In genomic region chr5:169577966-169578365, GRCh38 we compare ENCODE assay signal across 10 cellular contexts. TPM values are rescaled to one million over a fixed set of nuclear protein-coding genes. Genes with fewer than 3 reads are reported as not detected.
A peak's percentile ranks its signal among the peaks of the same experiment; 100 is the strongest.
DNase-seq lines count a peak whose midpoint lies in the region; ATAC-seq and TF ChIP-seq lines count a peak whose summit lies in the region.
"Had no signal": no experiment of that assay in that cellular context is flagged by ENCODE, and none has a peak within 500 bp of the region (broad histone marks: within the 10 kb centered on the region; RNA-seq: fewer than 3 reads in every experiment).

No MANE protein-coding gene starts in this region.

- peaks cover 10% of the 10 kb centered on the region for H3K27me3 Mint-ChIP-seq in stimulated activated memory B cell treated with anti-CD40 and anti-IgM and Interleukin-4, amounts not matched to agents 10 μg/mL and 1 μg/mL and 100 μg/mL, for 72 hours

- H2BK120ac ChIP-seq in mesenchymal stem cell (ENCODE audit: low read depth, low read length), result no peak overlapping the region

- no peak overlapping the region for H3K27ac ChIP-seq in mesenchymal stem cell (ENCODE audit: low read length, poor library complexity, severe bottlenecking)
- H3K27ac ChIP-seq in substantia nigra (ENCODE audit: low read depth, low read length, poor library complexity, severe bottlenecking), result no peak overlapping the region

- H3K4me3 Mint-ChIP-seq in stimulated activated memory B cell treated with anti-CD40 and anti-IgM and Interleukin-4, amounts not matched to agents 10 μg/mL and 1 μg/mL and 100 μg/mL, for 72 hours, result no peak overlapping the region
- H3K4me3 Mint-ChIP-seq: naive B cell had no signal

- no peaks in the 10 kb centered on the region for H3K4me1 ChIP-seq in mesenchymal stem cell (ENCODE audit: control insufficient read depth, insufficient read depth, low read depth, low read length)

- WGBS in mesenchymal stem cell, result no CpG with 5 or more reads among the region's 1 CpG

- no peaks in the 10 kb centered on the region for H3K79me1 ChIP-seq in mesenchymal stem cell (replicated peaks; ENCODE audit: low read length, poor library complexity, severe bottlenecking)

- peak; percentile 64 for TF ChIP-seq CTCF in astrocyte of the cerebellum (IDR thresholded peaks at IDR 0.05; ENCODE audit: low read depth, low read length, missing control alignments)

- H2AK5ac ChIP-seq in mesenchymal stem cell (ENCODE audit: low read length, severe bottlenecking), result no peak overlapping the region

- in situ Hi-C loops in astrocyte of the cerebellum (cut with HindIII; ENCODE audit: low sequenced_read_pairs), result no loop called here

- ATAC-seq in stimulated activated memory B cell treated with anti-CD40 and anti-IgM and Interleukin-4, amounts not matched to agents 10 μg/mL and 1 μg/mL and 100 μg/mL, for 72 hours, result no peak

- no peak overlapping the region for H4K91ac ChIP-seq in mesenchymal stem cell (ENCODE audit: low read length)

- peaks cover 5% of the 10 kb centered on the region for H3K4me1 Mint-ChIP-seq in stimulated activated memory B cell treated with anti-CD40 and anti-IgM and Interleukin-4, amounts not matched to agents 10 μg/mL and 1 μg/mL and 100 μg/mL, for 72 hours

- no peak overlapping the region for H3K18ac ChIP-seq in mesenchymal stem cell (ENCODE audit: low read depth in 1 of 2, low read length in 2 of 2)

- H4K8ac ChIP-seq in mesenchymal stem cell (ENCODE audit: low read length), result no peak overlapping the region

- no peak overlapping the region for H2BK15ac ChIP-seq in mesenchymal stem cell (ENCODE audit: low read depth, poor library complexity, severe bottlenecking)

- no peaks in the 10 kb centered on the region for H3K36me3 Mint-ChIP-seq in stimulated activated memory B cell treated with anti-CD40 and anti-IgM and Interleukin-4, amounts not matched to agents 10 μg/mL and 1 μg/mL and 100 μg/mL, for 72 hours
- H3K36me3 Mint-ChIP-seq: naive B cell had no signal

- no peak overlapping the region for H3K4ac ChIP-seq in mesenchymal stem cell (ENCODE audit: low read depth in 1 of 2, low read length in 2 of 2)

- H3K4me3 ChIP-seq in astrocyte of the cerebellum (ENCODE audit: low read depth, low read length) (no peak overlapping the region), mesenchymal stem cell (ENCODE audit: insufficient read depth in 1 of 2, low read depth in 1 of 2, low read length in 2 of 2) (no peak overlapping the region)

- no peak overlapping the region for H3K23ac ChIP-seq in mesenchymal stem cell (ENCODE audit: low read length in 2 of 2)

- H3K4me2 ChIP-seq in mesenchymal stem cell (ENCODE audit: low read length, poor library complexity, severe bottlenecking), result no peak overlapping the region

- peak; percentile 40 for DNase-seq in ELR (ENCODE audit: low read depth)
- peak; percentile 4 for DNase-seq in HT1080 (ENCODE audit: low read depth)
- DNase-seq in astrocyte of the cerebellum (ENCODE audit: low read depth), result no peak
- no peak for DNase-seq in mesenchymal stem cell
- no peak for DNase-seq in substantia nigra (lab: John Stamatoyannopoulos, UW)
- DNase-seq in NCI-H1092 treated with DMSO at 0.1 percent for 48 hours (lab: John Stamatoyannopoulos, UW), result no peak
- DNase-seq in hypothalamus (lab: John Stamatoyannopoulos, UW), result no peak
- DNase-seq: activated CD8-positive, alpha-beta memory T cell treated with anti-CD3 and anti-CD28 coated beads for 24 hours; naive B cell had no signal

- H3K9ac ChIP-seq in mesenchymal stem cell (ENCODE audit: low read length), result peak overlapping the region; percentile 66

- H2BK12ac ChIP-seq in mesenchymal stem cell (ENCODE audit: low read length in 2 of 2), result no peak overlapping the region

- H2BK5ac ChIP-seq in mesenchymal stem cell (ENCODE audit: low read depth, low read length, poor library complexity, severe bottlenecking), result no peak overlapping the region

- H2AFZ ChIP-seq in mesenchymal stem cell (ENCODE audit: low read depth, low read length), result no peak overlapping the region

- H3K9me3 Mint-ChIP-seq in stimulated activated memory B cell treated with anti-CD40 and anti-IgM and Interleukin-4, amounts not matched to agents 10 μg/mL and 1 μg/mL and 100 μg/mL, for 72 hours, result no peaks in the 10 kb centered on the region

- no peak overlapping the region for H3K14ac ChIP-seq in mesenchymal stem cell (ENCODE audit: low read length in 2 of 2)

- no peaks in the 10 kb centered on the region for H3K36me3 ChIP-seq in mesenchymal stem cell (ENCODE audit: control insufficient read depth in 1 of 2, insufficient read depth in 2 of 2, low read depth in 1 of 2, low read length in 2 of 2)

- peaks cover 0 to 23% of the 10 kb centered on the region in 2 experiments for H3K27me3 ChIP-seq in mesenchymal stem cell (ENCODE audit: control insufficient read depth in 1 of 2, insufficient read depth in 1 of 2, low read length in 2 of 2)

- no peak overlapping the region for H3K27ac Mint-ChIP-seq in stimulated activated memory B cell treated with anti-CD40 and anti-IgM and Interleukin-4, amounts not matched to agents 10 μg/mL and 1 μg/mL and 100 μg/mL, for 72 hours
- H3K27ac Mint-ChIP-seq: naive B cell had no signal

- H3K9me3 ChIP-seq in mesenchymal stem cell (ENCODE audit: control insufficient read depth, low read length), result no peaks in the 10 kb centered on the region

RNA-seq across cellular contexts. Expression of gene SPDL1, which starts 5.6 kb away (rescaled TPM):
- 38.6 and 40.7 TPM in 2 replicates for total RNA-seq in HT1080 (2014; rRNA removed; shearing (Covaris generic))
- 40.5 and 52.5 TPM in 2 replicates for polyA plus RNA-seq in HT1080 (2015; cell fraction: cytosol; rRNA removed)
- 92.0 and 100 TPM in 2 replicates for polyA plus RNA-seq in HT1080 (2015; cell fraction: nucleus; rRNA removed)
- 27.2 TPM for polyA plus RNA-seq in mesenchymal stem cell (2013, experiment 1 of 2)
- polyA plus RNA-seq in mesenchymal stem cell (2013, experiment 2 of 2), result 25.2 TPM

RNA-seq across cellular contexts. Expression of gene DOCK2, which starts 59.1 kb away (rescaled TPM):
- total RNA-seq in HT1080 (2014; rRNA removed; shearing (Covaris generic)), result 2.1 and 2.9 TPM in 2 replicates
- 0.40 and 0.72 TPM in 2 replicates for polyA plus RNA-seq in HT1080 (2015; cell fraction: cytosol; rRNA removed)
- polyA plus RNA-seq in HT1080 (2015; cell fraction: nucleus; rRNA removed), result 1.7 and 4.5 TPM in 2 replicates
- polyA plus RNA-seq in mesenchymal stem cell (2013, experiment 1 of 2), result 1.5 TPM
- 1.2 TPM for polyA plus RNA-seq in mesenchymal stem cell (2013, experiment 2 of 2)

Comparison
In these comparisons a context has a peak if more than half of its experiments do, and no peak if none do; other contexts are left out.
1. DNase-seq: peak in ELR (single experiment) and HT1080 (single experiment); none in astrocyte of the cerebellum (single experiment), mesenchymal stem cell (single experiment), substantia nigra (0 of 49), NCI-H1092 treated with DMSO at 0.1 percent for 48 hours (single experiment) and hypothalamus (0 of 51).